1 cellular context compared by ENCODE assay signal in genomic region chr12:51873251-51873994, GRCh38.
TF ChIP-seq lines count a peak whose summit lies in the region.

No MANE protein-coding gene starts in this region.

TF ChIP-seq in H1, 55 proteins besides CTCF, POLR2A, EP300 and RAD21:
- no peak for TF ChIP-seq SAP30 (IDR thresholded peaks at IDR 0.05; ENCODE audit: insufficient read depth, insufficient replicate concordance, low read length)
